In the genomic region with DNA sequence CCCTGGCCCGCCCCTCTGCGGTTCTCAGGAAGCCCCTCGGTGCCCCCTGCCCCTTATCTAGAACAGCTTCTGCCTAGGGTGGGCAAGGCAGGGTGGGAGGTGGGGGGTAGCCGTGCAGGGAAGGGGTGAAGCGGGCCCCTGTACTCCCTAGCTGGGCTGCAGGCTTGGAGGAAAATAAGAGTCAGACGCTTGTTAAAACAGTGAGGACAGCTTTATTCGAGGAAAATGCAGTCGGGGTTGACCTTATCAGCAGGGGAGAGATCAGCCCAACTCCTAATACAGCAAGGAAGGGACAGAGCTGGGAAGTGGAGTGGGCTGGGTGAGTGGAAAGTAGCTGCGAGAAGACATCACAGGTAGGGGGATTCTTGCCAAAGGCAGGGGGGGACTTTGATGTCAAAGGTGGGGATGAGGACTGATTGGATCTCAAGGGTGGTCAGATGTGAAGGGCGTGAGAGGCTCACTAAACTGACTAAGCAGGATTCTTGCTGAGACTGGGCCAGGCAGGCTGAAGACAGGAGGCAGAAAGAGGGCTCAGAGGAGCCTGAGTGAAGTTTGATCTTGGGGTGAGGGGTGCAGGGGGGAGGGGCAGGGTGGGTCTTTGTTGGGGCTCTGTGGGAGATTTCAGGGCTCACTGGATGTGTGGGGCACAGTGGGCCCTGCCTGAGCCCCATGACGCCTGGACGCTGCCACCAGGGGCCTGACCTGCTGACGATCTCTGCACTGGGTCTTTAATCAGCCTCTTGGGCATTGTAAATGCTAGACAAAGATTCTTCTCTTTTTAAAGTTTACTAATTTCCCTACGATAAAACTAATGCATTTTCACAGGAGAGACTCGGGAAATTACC, we compare ENCODE assay signal across 9 cellular contexts. TPM values are rescaled to one million over a fixed set of nuclear protein-coding genes. Genes with fewer than 3 reads are reported as not detected.
DNase-seq lines count a peak whose midpoint lies in the region; ATAC-seq and TF ChIP-seq lines count a peak whose summit lies in the region.
"Had no signal": no experiment of that assay in that cellular context is flagged by ENCODE, and none has a peak within 500 bp of the region (broad histone marks: within the 10 kb centered on the region; RNA-seq: fewer than 3 reads in every experiment).

No MANE protein-coding gene starts in this region.

- WGBS in upper lobe of left lung, 2 donors, result 59 to 62% methylated on average over 15 of the region's 15 CpGs

- H3K27me3 ChIP-seq in left ventricle myocardium inferior (ENCODE audit: low read depth) (no peaks in the 10 kb centered on the region), muscle layer of duodenum (ENCODE audit: low read depth, low read length) (no peaks in the 10 kb centered on the region), upper lobe of left lung (no peaks in the 10 kb centered on the region)

- DNase-seq in left ventricle myocardium inferior, result no peak
- no peak for DNase-seq in Right ventricle myocardium superior
- DNase-seq in activated T-helper 1 cell treated with anti-CD3 and anti-CD28 coated beads, Interleukin-12 subunit alpha, Interleukin-12 subunit beta, Interleukin-2, Interleukin-4 antibody, amounts not matched to agents 30 ng/mL and 10 ng/mL and 1 ng/mL, durations not matched to agents 14 hours and 24 hours and 36 hours (ENCODE audit: low spot score), result no peak
- DNase-seq in upper lobe of left lung, result no peak
- no peak for DNase-seq in SHP77 treated with DMSO at 0.1 percent for 48 hours (lab: John Stamatoyannopoulos, UW)

- H3K4me3 ChIP-seq in left ventricle myocardium inferior (no peak overlapping the region), muscle layer of duodenum (ENCODE audit: low read depth in 1 of 2, low read length in 2 of 2) (no peak overlapping the region), upper lobe of left lung (no peak overlapping the region)

- H3K27ac ChIP-seq in left ventricle myocardium inferior (replicated peaks), result peak overlapping the region; percentile 83
- peak overlapping the region; percentile 28 for H3K27ac ChIP-seq in muscle layer of duodenum (ENCODE audit: low read length)
- H3K27ac ChIP-seq in upper lobe of left lung, result peak overlapping the region; percentile 72 to 87 (median 80)
- H3K27ac ChIP-seq: epithelial cell of prostate had no signal

- TF ChIP-seq CTCF in left ventricle myocardium inferior (IDR thresholded peaks at IDR 0.05; ENCODE audit: borderline replicate concordance), result no peak
- TF ChIP-seq CTCF in upper lobe of left lung (IDR thresholded peaks at IDR 0.05), result no peak

- H3K27me3 Mint-ChIP-seq in activated T-helper 1 cell treated with anti-CD3 and anti-CD28 coated beads, Interleukin-12 subunit alpha, Interleukin-12 subunit beta, Interleukin-2, Interleukin-4 antibody, amounts not matched to agents 30 ng/mL and 10 ng/mL and 1 ng/mL, durations not matched to agents 14 hours and 24 hours and 36 hours (ENCODE audit: insufficient read depth), result no peaks in the 10 kb centered on the region

- H3K36me3 ChIP-seq in left ventricle myocardium inferior (peaks cover 12% of the 10 kb centered on the region), muscle layer of duodenum (ENCODE audit: control insufficient read depth in 1 of 2, insufficient read depth in 2 of 2, low read length in 2 of 2) (peaks cover 0 to 6% of the 10 kb centered on the region in 2 donors), upper lobe of left lung (peaks cover 0 to 7% (median 2%) of the 10 kb centered on the region in 4 donors)

- no peak for TF ChIP-seq EP300 in upper lobe of left lung (IDR thresholded peaks at IDR 0.05)

- TF ChIP-seq POLR2A in upper lobe of left lung (IDR thresholded peaks at IDR 0.05), result no peak

- H3K9me3 Mint-ChIP-seq in activated T-helper 1 cell treated with anti-CD3 and anti-CD28 coated beads, Interleukin-12 subunit alpha, Interleukin-12 subunit beta, Interleukin-2, Interleukin-4 antibody, amounts not matched to agents 30 ng/mL and 10 ng/mL and 1 ng/mL, durations not matched to agents 14 hours and 24 hours and 36 hours, result peaks cover 6% of the 10 kb centered on the region

- H3K4me1 ChIP-seq in left ventricle myocardium inferior (peaks cover 58% of the 10 kb centered on the region), muscle layer of duodenum (ENCODE audit: control insufficient read depth in 1 of 2, insufficient read depth in 2 of 2, low read length in 2 of 2) (peaks cover 7 to 20% of the 10 kb centered on the region in 2 donors), upper lobe of left lung (peaks cover 51 to 59% (median 54%) of the 10 kb centered on the region in 4 donors)

- peak overlapping the region; percentile 86 for H3K4me3 Mint-ChIP-seq in activated T-helper 1 cell treated with anti-CD3 and anti-CD28 coated beads, Interleukin-12 subunit alpha, Interleukin-12 subunit beta, Interleukin-2, Interleukin-4 antibody, amounts not matched to agents 30 ng/mL and 10 ng/mL and 1 ng/mL, durations not matched to agents 14 hours and 24 hours and 36 hours

- peak overlapping the region; percentile 95 for H3K27ac Mint-ChIP-seq in activated T-helper 1 cell treated with anti-CD3 and anti-CD28 coated beads, Interleukin-12 subunit alpha, Interleukin-12 subunit beta, Interleukin-2, Interleukin-4 antibody, amounts not matched to agents 30 ng/mL and 10 ng/mL and 1 ng/mL, durations not matched to agents 14 hours and 24 hours and 36 hours

- intact Hi-C loops in left ventricle myocardium inferior (cut with micrococcal nuclease), result no loop called here
- intact Hi-C loops in Right ventricle myocardium superior (cut with DNase I), result no loop called here
- intact Hi-C loops in activated T-helper 1 cell treated with anti-CD3 and anti-CD28 coated beads, Interleukin-12 subunit alpha, Interleukin-12 subunit beta, Interleukin-2, Interleukin-4 antibody, amounts not matched to agents 30 ng/mL and 10 ng/mL and 1 ng/mL, durations not matched to agents 14 hours and 24 hours and 36 hours (cut with micrococcal nuclease), result loop anchor here (1.0 to 2.0 kb wide), 3 partner anchors 27 to 489 kb away; partner anchors contain the start of gene TAF1B

- ATAC-seq in Right ventricle myocardium superior (ENCODE audit: poor library complexity), result no peak
- ATAC-seq in upper lobe of left lung (ENCODE audit: low FRiP score in 2 of 2), result no peak
- no peak for ATAC-seq in HG03457 (IDR thresholded peaks at IDR 0.05; ENCODE audit: unreplicated experiment)
- no peak for ATAC-seq in GM21529 (IDR thresholded peaks at IDR 0.05; ENCODE audit: unreplicated experiment)

- H3K4me1 Mint-ChIP-seq in activated T-helper 1 cell treated with anti-CD3 and anti-CD28 coated beads, Interleukin-12 subunit alpha, Interleukin-12 subunit beta, Interleukin-2, Interleukin-4 antibody, amounts not matched to agents 30 ng/mL and 10 ng/mL and 1 ng/mL, durations not matched to agents 14 hours and 24 hours and 36 hours (ENCODE audit: low read depth), result peaks cover 55% of the 10 kb centered on the region

- peaks cover 2% of the 10 kb centered on the region for H3K36me3 Mint-ChIP-seq in activated T-helper 1 cell treated with anti-CD3 and anti-CD28 coated beads, Interleukin-12 subunit alpha, Interleukin-12 subunit beta, Interleukin-2, Interleukin-4 antibody, amounts not matched to agents 30 ng/mL and 10 ng/mL and 1 ng/mL, durations not matched to agents 14 hours and 24 hours and 36 hours (ENCODE audit: low read depth)

- H3K9me3 ChIP-seq in left ventricle myocardium inferior (replicated peaks) (peaks cover 11% of the 10 kb centered on the region), muscle layer of duodenum (ENCODE audit: control insufficient read depth in 1 of 2, low read length in 2 of 2) (peaks cover 4 to 7% of the 10 kb centered on the region in 2 donors), upper lobe of left lung (peaks cover 0 to 5% (median 2%) of the 10 kb centered on the region in 4 donors)

RNA-seq across cellular contexts. Expression of gene HPCAL1, which starts 29.9 kb away (rescaled TPM):
- total RNA-seq in left ventricle myocardium inferior, result 29.4 TPM
- 34.3 TPM for total RNA-seq in Right ventricle myocardium superior
- total RNA-seq in activated T-helper 1 cell treated with anti-CD3 and anti-CD28 coated beads, Interleukin-12 subunit alpha, Interleukin-12 subunit beta, Interleukin-2, Interleukin-4 antibody, amounts not matched to agents 30 ng/mL and 10 ng/mL and 1 ng/mL, durations not matched to agents 14 hours and 24 hours and 36 hours, result 59.6 and 62.4 TPM in 2 replicates
- total RNA-seq in upper lobe of left lung, result 100 to 1,000 TPM; 131 to 481 (median 261) TPM

Comparison
In these comparisons a context has a peak if more than half of its experiments do, and no peak if none do; other contexts are left out.
1. H3K27ac ChIP-seq: peak in every context shown above with its lines; median percentile 83 in left ventricle myocardium inferior; 80 in upper lobe of left lung; 28 in muscle layer of duodenum.